ENCODE assay signal across 25 cellular contexts in the genomic region with DNA sequence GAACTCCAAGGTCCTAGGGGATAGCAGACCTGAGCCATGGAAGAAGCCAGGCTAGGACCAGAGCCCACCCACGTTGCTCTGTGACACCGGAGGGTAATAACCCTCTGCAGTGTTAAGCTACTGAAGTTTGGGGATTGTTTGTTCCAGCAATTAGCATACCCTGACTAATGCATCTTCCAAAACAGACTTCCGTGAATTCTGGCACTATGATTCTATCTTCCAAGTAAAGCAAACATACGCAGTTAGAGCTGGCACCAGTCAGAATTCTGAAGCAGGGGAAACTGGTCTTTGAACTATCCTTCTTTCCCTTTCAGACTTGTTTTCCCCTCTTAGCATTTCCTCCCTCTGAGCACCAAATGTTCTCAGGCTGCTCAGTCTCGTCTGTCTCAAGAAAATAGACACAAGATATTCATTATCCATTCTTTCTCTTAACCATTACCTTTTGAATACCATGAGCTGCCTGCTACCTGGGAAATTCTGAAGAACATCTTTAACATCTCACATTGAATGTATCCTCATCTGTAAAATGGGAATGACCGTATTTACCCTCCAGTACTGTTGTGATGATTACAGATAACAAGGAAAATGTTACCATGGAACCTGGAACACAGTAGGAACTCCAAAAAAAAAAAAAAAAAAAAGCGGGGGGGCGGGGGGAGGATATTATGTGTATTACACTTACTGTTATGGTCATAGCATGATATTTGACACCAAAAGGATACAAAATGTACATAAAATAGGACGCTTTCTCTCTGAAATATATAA.
DNase-seq lines count a peak whose midpoint lies in the region; ATAC-seq and TF ChIP-seq lines count a peak whose summit lies in the region.
"Had no signal": no experiment of that assay in that cellular context is flagged by ENCODE, and none has a peak within 500 bp of the region (broad histone marks: within the 10 kb centered on the region; RNA-seq: fewer than 3 reads in every experiment).

No MANE protein-coding gene starts in this region.

- no peaks in the 10 kb centered on the region for H3K36me3 ChIP-seq in heart right ventricle
- H3K36me3 ChIP-seq in upper lobe of right lung: no peaks in the 10 kb centered on the region
- H3K36me3 ChIP-seq: esophagus squamous epithelium, spleen, tibial artery had no signal

- no peak overlapping the region for H3K4me3 Mint-ChIP-seq in neural crest cell
- H3K4me3 Mint-ChIP-seq: activated naive CD8-positive, alpha-beta T cell; activated T-helper 17 cell treated with anti-CD3 and anti-CD28 coated beads, Interleukin-2, amount 50 U/mL, for 72 hours; effector memory CD8-positive, alpha-beta T cell had no signal

- H3K27me3 ChIP-seq in heart right ventricle (no peaks in the 10 kb centered on the region), upper lobe of right lung (no peaks in the 10 kb centered on the region)
- H3K27me3 ChIP-seq: esophagus squamous epithelium, spleen, tibial artery had no signal

- H3K36me3 Mint-ChIP-seq in neural crest cell (ENCODE audit: low read depth): peaks cover 7% of the 10 kb centered on the region
- H3K36me3 Mint-ChIP-seq: activated naive CD8-positive, alpha-beta T cell had no signal

- H3K4me1 Mint-ChIP-seq in neural crest cell: peaks cover 5% of the 10 kb centered on the region

- 73 to 80% methylated on average over 9 of the region's 9 CpGs for WGBS in heart right ventricle, 2 donors

- H3K9me3 ChIP-seq in heart right ventricle (no peaks in the 10 kb centered on the region), upper lobe of right lung (no peaks in the 10 kb centered on the region)
- H3K9me3 ChIP-seq: esophagus squamous epithelium, SK-N-SH, spleen, tibial artery had no signal

- DNase-seq in heart right ventricle (no peak), cardiac septum (ENCODE audit: low spot score) (no peak), dermis microvascular lymphatic vessel endothelial cell (ENCODE audit: low read depth in 2 of 2) (peak; percentile 34 to 89), neural crest cell (ENCODE audit: low read depth, low spot score) (no peak), upper lobe of right lung (no peak), GM13976 (ENCODE audit: low spot score) (no peak)
- no peak for DNase-seq in stimulated activated CD4-positive, alpha-beta T cell treated with anti-CD3 and anti-CD28 coated beads, Interleukin-12 subunit alpha, Interleukin-12 subunit beta, amount 100 ng/mL, for 4 hours
- DNase-seq: activated CD8-positive, alpha-beta memory T cell treated with anti-CD3 and anti-CD28 coated beads, Interleukin-2, amount 50 U/mL, for 4 hours; AML-193; COR-L47; effector memory CD8-positive, alpha-beta T cell; esophagus squamous epithelium; left cardiac atrium; NCI-H1105; NCI-H2081 treated with DMSO at 0.1 percent for 48 hours; NCI-H446; SK-N-SH; spleen; stimulated activated CD4-positive, alpha-beta T cell treated with anti-CD3 and anti-CD28 coated beads, Interleukin-4, amount 100 ng/mL, for 24 hours; stimulated activated naive CD4-positive, alpha-beta T cell treated with Interleukin-2 at 50 U/mL for 16 hours; tibial artery had no signal

- intact Hi-C loops in heart right ventricle (cut with DNase I): no loop called here
- intact Hi-C loops in cardiac septum (cut with DNase I): loop anchor here (5.0 kb wide), 1 partner anchor 58 kb away; no protein-coding TSS in a partner anchor
- intact Hi-C loops in upper lobe of right lung (cut with DNase I): no loop called here

- no peak overlapping the region for H3K4me3 ChIP-seq in heart right ventricle
- H3K4me3 ChIP-seq in upper lobe of right lung: no peak overlapping the region
- H3K4me3 ChIP-seq: esophagus squamous epithelium, spleen, tibial artery had no signal

- H3K9me3 Mint-ChIP-seq in neural crest cell: no peaks in the 10 kb centered on the region
- H3K9me3 Mint-ChIP-seq: activated T-helper 17 cell treated with anti-CD3 and anti-CD28 coated beads, Interleukin-2, amount 50 U/mL, for 72 hours; effector memory CD8-positive, alpha-beta T cell had no signal

- no peaks in the 10 kb centered on the region for H3K27me3 Mint-ChIP-seq in neural crest cell (ENCODE audit: low read depth)
- H3K27me3 Mint-ChIP-seq: activated naive CD8-positive, alpha-beta T cell; activated T-helper 17 cell treated with anti-CD3 and anti-CD28 coated beads, Interleukin-2, amount 50 U/mL, for 72 hours; effector memory CD8-positive, alpha-beta T cell had no signal

- H3K27ac ChIP-seq in heart right ventricle: peak overlapping the region in 6 of 10 donors; percentile 40 to 88 (median 83)
- peak overlapping the region; percentile 45 for H3K27ac ChIP-seq in upper lobe of right lung
- H3K27ac ChIP-seq: spleen, tibial artery, VCaP had no signal

- in situ Hi-C loops in GM13976 (cut with MboI; ENCODE audit: low sequenced_read_pairs, unreplicated experiment): no loop called here

- H3K4me1 ChIP-seq in heart right ventricle (peaks cover 0 to 44% (median 14%) of the 10 kb centered on the region in 9 donors), upper lobe of right lung (no peaks in the 10 kb centered on the region)

- ATAC-seq in heart right ventricle (peak in 4 of 8 donors; percentile 10 to 53 (median 16)), upper lobe of right lung (peak; percentile 23), GM18868 (IDR thresholded peaks at IDR 0.05; ENCODE audit: unreplicated experiment) (no peak)
- ATAC-seq: activated T-helper 17 cell treated with anti-CD3 and anti-CD28 coated beads, Interleukin-2, amount 50 U/mL, for 72 hours; effector memory CD8-positive, alpha-beta T cell had no signal

- TF ChIP-seq CTCF in heart right ventricle (IDR thresholded peaks at IDR 0.05) (no peak), neural crest cell (conservative IDR thresholded peaks at IDR 0.05) (no peak), upper lobe of right lung (IDR thresholded peaks at IDR 0.05) (no peak), GM13976 (IDR thresholded peaks at IDR 0.05; ENCODE audit: borderline replicate concordance, control extremely low read depth, extremely low read depth, insufficient read depth, missing control alignments) (no peak)

- peak overlapping the region; percentile 1 for H3K27ac Mint-ChIP-seq in neural crest cell (ENCODE audit: unreplicated experiment)
- H3K27ac Mint-ChIP-seq: activated naive CD8-positive, alpha-beta T cell; activated T-helper 17 cell treated with anti-CD3 and anti-CD28 coated beads, Interleukin-2, amount 50 U/mL, for 72 hours; effector memory CD8-positive, alpha-beta T cell had no signal

Comparison
In these comparisons a context has a peak if more than half of its experiments do, and no peak if none do; other contexts are left out.
1. DNase-seq: peak in dermis microvascular lymphatic vessel endothelial cell (2 of 2); none in heart right ventricle (0 of 2), cardiac septum (single experiment), neural crest cell (single experiment), upper lobe of right lung (single experiment), stimulated activated CD4-positive, alpha-beta T cell treated with anti-CD3 and anti-CD28 coated beads, Interleukin-12 subunit alpha, Interleukin-12 subunit beta, amount 100 ng/mL, for 4 hours (single experiment) and GM13976 (single experiment).